ENCODE assay signal across 8 cellular contexts in the genomic region with DNA sequence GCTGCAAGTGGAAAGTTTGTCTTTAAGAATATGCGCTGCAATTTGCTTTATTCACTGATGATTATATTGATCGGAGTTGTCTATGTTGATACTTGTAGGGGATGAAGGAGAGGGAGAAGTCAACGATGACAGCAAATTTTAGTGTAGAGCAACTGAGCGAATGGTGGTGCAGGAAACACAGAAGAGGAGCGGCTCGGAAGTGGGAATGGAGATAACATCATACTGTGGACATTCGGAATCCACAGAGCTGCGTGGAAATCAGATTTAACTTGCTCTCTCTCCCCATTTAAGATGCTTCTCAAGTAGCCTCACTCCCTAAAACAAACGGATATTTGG. TPM values are rescaled to one million over a fixed set of nuclear protein-coding genes. Genes with fewer than 3 reads are reported as not detected.
DNase-seq lines count a peak whose midpoint lies in the region.

No MANE protein-coding gene starts in this region.

- H3K36me3 Mint-ChIP-seq in activated T-helper 1 cell treated with anti-CD3 and anti-CD28 coated beads, Interleukin-12 subunit alpha, Interleukin-12 subunit beta, Interleukin-2, Interleukin-4 antibody, amounts not matched to agents 30 ng/mL and 10 ng/mL and 1 ng/mL, durations not matched to agents 14 hours and 24 hours and 36 hours (ENCODE audit: low read depth), result peaks cover 21% of the 10 kb centered on the region

- H3K9ac ChIP-seq in stomach smooth muscle (ENCODE audit: low read length in 2 of 2), result peak overlapping the region; percentile 73 to 78

- H3K9me3 ChIP-seq in stomach smooth muscle (ENCODE audit: control insufficient read depth in 2 of 2, low read length in 2 of 2), result no peaks in the 10 kb centered on the region

- peaks cover 22% of the 10 kb centered on the region for H3K4me1 ChIP-seq in stomach smooth muscle (ENCODE audit: control insufficient read depth, insufficient read depth, low read length)

- peak overlapping the region; percentile 93 for H3K4me3 Mint-ChIP-seq in activated T-helper 1 cell treated with anti-CD3 and anti-CD28 coated beads, Interleukin-12 subunit alpha, Interleukin-12 subunit beta, Interleukin-2, Interleukin-4 antibody, amounts not matched to agents 30 ng/mL and 10 ng/mL and 1 ng/mL, durations not matched to agents 14 hours and 24 hours and 36 hours

- H3K27ac ChIP-seq in stomach smooth muscle (ENCODE audit: low read length), result peak overlapping the region; percentile 59

- DNase-seq in NCI-H2196 (lab: John Stamatoyannopoulos, UW; ENCODE audit: unreplicated experiment), result peak; percentile 58
- no peak for DNase-seq in NCI-H2196 treated with DMSO at 0.1 percent for 48 hours (lab: John Stamatoyannopoulos, UW; ENCODE audit: unreplicated experiment)
- no peak for DNase-seq in activated T-helper 1 cell treated with anti-CD3 and anti-CD28 coated beads, Interleukin-12 subunit alpha, Interleukin-12 subunit beta, Interleukin-2, Interleukin-4 antibody, amounts not matched to agents 30 ng/mL and 10 ng/mL and 1 ng/mL, durations not matched to agents 14 hours and 24 hours and 36 hours (ENCODE audit: low spot score)
- peak; percentile 61 for DNase-seq in inferior parietal cortex (ENCODE audit: extremely low spot score)
- no peak for DNase-seq in middle frontal gyrus (ENCODE audit: extremely low spot score, low spot score)
- DNase-seq in GF-D8 (lab: John Stamatoyannopoulos, UW), result no peak
- DNase-seq in activated CD4-positive, alpha-beta T cell treated with anti-CD3 and anti-CD28 coated beads, Interleukin-2, amount 50 U/mL, for 4 hours, result no peak

- peak overlapping the region; percentile 94 for H3K27ac Mint-ChIP-seq in activated T-helper 1 cell treated with anti-CD3 and anti-CD28 coated beads, Interleukin-12 subunit alpha, Interleukin-12 subunit beta, Interleukin-2, Interleukin-4 antibody, amounts not matched to agents 30 ng/mL and 10 ng/mL and 1 ng/mL, durations not matched to agents 14 hours and 24 hours and 36 hours

- H3K4me1 Mint-ChIP-seq in activated T-helper 1 cell treated with anti-CD3 and anti-CD28 coated beads, Interleukin-12 subunit alpha, Interleukin-12 subunit beta, Interleukin-2, Interleukin-4 antibody, amounts not matched to agents 30 ng/mL and 10 ng/mL and 1 ng/mL, durations not matched to agents 14 hours and 24 hours and 36 hours (ENCODE audit: low read depth), result peaks cover 49% of the 10 kb centered on the region

- H3K36me3 ChIP-seq in stomach smooth muscle (ENCODE audit: control insufficient read depth in 2 of 2, insufficient read depth in 2 of 2, low read length in 2 of 2), result peaks cover 15 to 18% of the 10 kb centered on the region in 2 donors

- intact Hi-C loops in activated T-helper 1 cell treated with anti-CD3 and anti-CD28 coated beads, Interleukin-12 subunit alpha, Interleukin-12 subunit beta, Interleukin-2, Interleukin-4 antibody, amounts not matched to agents 30 ng/mL and 10 ng/mL and 1 ng/mL, durations not matched to agents 14 hours and 24 hours and 36 hours (cut with micrococcal nuclease), result loop anchor here (1.0 to 2.0 kb wide), 7 partner anchors 24 to 346 kb away; a partner anchor contains a TSS

- H3K27me3 Mint-ChIP-seq in activated T-helper 1 cell treated with anti-CD3 and anti-CD28 coated beads, Interleukin-12 subunit alpha, Interleukin-12 subunit beta, Interleukin-2, Interleukin-4 antibody, amounts not matched to agents 30 ng/mL and 10 ng/mL and 1 ng/mL, durations not matched to agents 14 hours and 24 hours and 36 hours (ENCODE audit: insufficient read depth), result no peaks in the 10 kb centered on the region

- no peaks in the 10 kb centered on the region for H3K9me3 Mint-ChIP-seq in activated T-helper 1 cell treated with anti-CD3 and anti-CD28 coated beads, Interleukin-12 subunit alpha, Interleukin-12 subunit beta, Interleukin-2, Interleukin-4 antibody, amounts not matched to agents 30 ng/mL and 10 ng/mL and 1 ng/mL, durations not matched to agents 14 hours and 24 hours and 36 hours

- peak overlapping the region; percentile 88 to 93 for H3K4me3 ChIP-seq in stomach smooth muscle (ENCODE audit: low read length in 2 of 2)

- no peaks in the 10 kb centered on the region for H3K27me3 ChIP-seq in stomach smooth muscle (ENCODE audit: control insufficient read depth in 1 of 2, insufficient read depth in 2 of 2, low read length in 2 of 2)

RNA-seq across cellular contexts. Expression of a gene that starts 0.7 kb away (rescaled TPM):
- total RNA-seq in activated T-helper 1 cell treated with anti-CD3 and anti-CD28 coated beads, Interleukin-12 subunit alpha, Interleukin-12 subunit beta, Interleukin-2, Interleukin-4 antibody, amounts not matched to agents 30 ng/mL and 10 ng/mL and 1 ng/mL, durations not matched to agents 14 hours and 24 hours and 36 hours, result 82.1 and 83.7 TPM in 2 replicates

RNA-seq across cellular contexts. Expression of a gene that starts 24.0 kb away (rescaled TPM):
- 57.3 and 63.1 TPM in 2 replicates for total RNA-seq in activated T-helper 1 cell treated with anti-CD3 and anti-CD28 coated beads, Interleukin-12 subunit alpha, Interleukin-12 subunit beta, Interleukin-2, Interleukin-4 antibody, amounts not matched to agents 30 ng/mL and 10 ng/mL and 1 ng/mL, durations not matched to agents 14 hours and 24 hours and 36 hours

RNA-seq across cellular contexts. Expression of a gene that starts 52.1 kb away (rescaled TPM):
- 35.3 and 37.4 TPM in 2 replicates for total RNA-seq in activated T-helper 1 cell treated with anti-CD3 and anti-CD28 coated beads, Interleukin-12 subunit alpha, Interleukin-12 subunit beta, Interleukin-2, Interleukin-4 antibody, amounts not matched to agents 30 ng/mL and 10 ng/mL and 1 ng/mL, durations not matched to agents 14 hours and 24 hours and 36 hours

RNA-seq across cellular contexts. Expression of a gene that starts 52.5 kb away (rescaled TPM):
- total RNA-seq in activated T-helper 1 cell treated with anti-CD3 and anti-CD28 coated beads, Interleukin-12 subunit alpha, Interleukin-12 subunit beta, Interleukin-2, Interleukin-4 antibody, amounts not matched to agents 30 ng/mL and 10 ng/mL and 1 ng/mL, durations not matched to agents 14 hours and 24 hours and 36 hours, result 3.6 and 6.0 TPM in 2 replicates

Comparison
In these comparisons a context has a peak if more than half of its experiments do, and no peak if none do; other contexts are left out.
1. DNase-seq: peak in NCI-H2196 (single experiment) and inferior parietal cortex (single experiment); none in NCI-H2196 treated with DMSO at 0.1 percent for 48 hours (single experiment), activated T-helper 1 cell treated with anti-CD3 and anti-CD28 coated beads, Interleukin-12 subunit alpha, Interleukin-12 subunit beta, Interleukin-2, Interleukin-4 antibody, amounts not matched to agents 30 ng/mL and 10 ng/mL and 1 ng/mL, durations not matched to agents 14 hours and 24 hours and 36 hours (single experiment), middle frontal gyrus (single experiment), GF-D8 (single experiment) and activated CD4-positive, alpha-beta T cell treated with anti-CD3 and anti-CD28 coated beads, Interleukin-2, amount 50 U/mL, for 4 hours (0 of 2).